29 cellular contexts compared by ENCODE assay signal in genomic region chr6:144835322-144835721, GRCh38.
"Had no signal": no experiment of that assay in that cellular context is flagged by ENCODE, and none has a peak within 500 bp of the region (broad histone marks: within the 10 kb centered on the region; RNA-seq: fewer than 3 reads in every experiment).

No MANE protein-coding gene starts in this region.

- H2AFZ ChIP-seq: parathyroid adenoma had no signal

- ATAC-seq: activated CD8-positive, alpha-beta T cell treated with anti-CD3 and anti-CD28 coated beads for 36 hours; activated naive CD4-positive, alpha-beta T cell treated with anti-CD3 and anti-CD28 coated beads, Interleukin-2, amount 50 U/mL, for 72 hours; activated T-cell treated with anti-CD3 and anti-CD28 coated beads, Interleukin-2, amount 50 U/mL, for 4 hours; body of pancreas; left lung; lower lobe of right lung; T-helper 17 cell had no signal

- DNase-seq: activated B cell treated with CpG ODN at 0.5 μM for 24 hours; activated CD4-positive, alpha-beta T cell treated with anti-CD3 and anti-CD28 coated beads, Interleukin-2, amount 50 U/mL, for 1 hour; activated CD8-positive, alpha-beta T cell treated with anti-CD3 and anti-CD28 coated beads for 36 hours; activated T-cell treated with anti-CD3 and anti-CD28 coated beads, Interleukin-2, amount 50 U/mL, for 4 hours; adrenal gland; aorta; body of pancreas; cerebellar nuclear complex; colonic mucosa; effector CD8-positive, alpha-beta T cell; esophagus squamous epithelium; foreskin melanocyte; left lung; lower lobe of right lung; mesendoderm; stimulated activated CD4-positive, alpha-beta T cell treated with anti-CD3 and anti-CD28 coated beads, Interleukin-15, amount 100 ng/mL, for 24 hours; stimulated activated CD4-positive, alpha-beta T cell treated with anti-CD3 and anti-CD28 coated beads, Interleukin-2, amount 100 ng/mL, for 24 hours; stimulated activated naive CD4-positive, alpha-beta T cell treated with Interleukin-2 at 50 U/mL for 16 hours; T-helper 17 cell; T1000 had no signal

- H3K36me3 ChIP-seq: colonic mucosa had no signal

- H3K36me3 Mint-ChIP-seq: activated naive CD4-positive, alpha-beta T cell treated with anti-CD3 and anti-CD28 coated beads, Interleukin-2, amount 50 U/mL, for 72 hours had no signal

- H3K27ac Mint-ChIP-seq: activated B cell treated with CpG ODN at 0.5 μM for 24 hours; activated CD8-positive, alpha-beta T cell treated with anti-CD3 and anti-CD28 coated beads for 36 hours; activated naive CD4-positive, alpha-beta T cell treated with anti-CD3 and anti-CD28 coated beads, Interleukin-2, amount 50 U/mL, for 72 hours; activated T-helper 2 cell treated with anti-CD3 and anti-CD28 coated beads, Interferon-gamma antibody, Interleukin-2, Interleukin-4, amounts not matched to agents 10 μg/mL and 5 μg/mL and 100 μg/mL, durations not matched to agents 14 hours and 24 hours and 36 hours; T-helper 17 cell had no signal

- H3K27me3 ChIP-seq: adrenal gland, body of pancreas, colonic mucosa, esophagus squamous epithelium, left lung, right atrium auricular region, tibial nerve had no signal

- H3K27me3 Mint-ChIP-seq: activated B cell treated with CpG ODN at 0.5 μM for 24 hours; activated CD8-positive, alpha-beta T cell treated with anti-CD3 and anti-CD28 coated beads for 36 hours; T-helper 17 cell had no signal

- H3K9me3 Mint-ChIP-seq: activated B cell treated with CpG ODN at 0.5 μM for 24 hours; activated CD8-positive, alpha-beta T cell treated with anti-CD3 and anti-CD28 coated beads for 36 hours; activated naive CD4-positive, alpha-beta T cell treated with anti-CD3 and anti-CD28 coated beads, Interleukin-2, amount 50 U/mL, for 72 hours; activated T-cell treated with anti-CD3 and anti-CD28 coated beads, Interleukin-2, amount 50 U/mL, for 4 hours; activated T-helper 2 cell treated with anti-CD3 and anti-CD28 coated beads, Interferon-gamma antibody, Interleukin-2, Interleukin-4, amounts not matched to agents 10 μg/mL and 5 μg/mL and 100 μg/mL, durations not matched to agents 14 hours and 24 hours and 36 hours; nephron had no signal

- H3K4me3 Mint-ChIP-seq: activated B cell treated with CpG ODN at 0.5 μM for 24 hours; activated CD8-positive, alpha-beta T cell treated with anti-CD3 and anti-CD28 coated beads for 36 hours; activated T-cell treated with anti-CD3 and anti-CD28 coated beads, Interleukin-2, amount 50 U/mL, for 4 hours; nephron; T-helper 17 cell had no signal

- H3K4me1 Mint-ChIP-seq: activated B cell treated with CpG ODN at 0.5 μM for 24 hours, nephron had no signal

- H3K4me3 ChIP-seq: adrenal gland, body of pancreas, colonic mucosa, esophagus squamous epithelium, left lung, lower lobe of right lung, right atrium auricular region, tibial nerve had no signal

- H3K9ac ChIP-seq: parathyroid adenoma had no signal

- H3K27ac ChIP-seq: adrenal gland, body of pancreas, colonic mucosa, epithelial cell of prostate, esophagus squamous epithelium, left lung, lower lobe of right lung, parathyroid adenoma, right atrium auricular region, tibial nerve had no signal

- H3K4me1 ChIP-seq: adrenal gland, body of pancreas, colonic mucosa, esophagus squamous epithelium, left lung, lower lobe of right lung, parathyroid adenoma, right atrium auricular region, tibial nerve had no signal

- H3K9me3 ChIP-seq: adrenal gland, body of pancreas, colonic mucosa, esophagus squamous epithelium, left lung, lower lobe of right lung, right atrium auricular region, tibial nerve had no signal

- FAIRE-seq: endometrium, islet of Langerhans had no signal
